Comparison of ENCODE assay signal across 21 cellular contexts in the genomic region with DNA sequence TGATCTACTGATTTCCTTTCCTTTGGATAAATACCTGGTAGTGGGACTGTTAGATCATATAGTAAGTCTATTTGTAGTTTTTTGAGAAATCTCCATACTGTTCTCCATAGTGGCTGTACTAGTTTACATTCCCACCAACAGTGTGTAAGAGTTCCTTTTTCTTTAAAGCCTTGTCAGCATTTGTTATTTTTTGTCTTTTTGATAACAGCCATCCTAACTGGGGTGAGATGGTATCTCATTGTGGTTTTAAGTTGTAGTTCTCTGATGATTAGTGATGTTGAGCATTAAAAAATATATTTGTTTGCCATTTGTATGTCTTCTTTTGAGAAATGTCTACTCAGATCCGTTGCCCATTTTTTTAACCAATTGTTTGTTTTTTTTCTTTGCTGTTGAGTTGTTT.
"Had no signal": no experiment of that assay in that cellular context is flagged by ENCODE, and none has a peak within 500 bp of the region (broad histone marks: within the 10 kb centered on the region; RNA-seq: fewer than 3 reads in every experiment).

No MANE protein-coding gene starts in this region.

- H3K4me3 Mint-ChIP-seq: activated CD4-positive, alpha-beta memory T cell treated with anti-CD3 and anti-CD28 coated beads for 36 hours; activated naive CD8-positive, alpha-beta T cell treated with anti-CD3 and anti-CD28 coated beads, Interleukin-2, amount 10 ng/mL, durations not matched to agents 7 days and 5 days; activated T-helper 17 cell treated with anti-CD3 and anti-CD28 coated beads, Interleukin-2, amount 50 U/mL, for 72 hours; memory B cell; stimulated activated effector memory CD8-positive, alpha-beta T cell treated with anti-CD3 and anti-CD28 coated beads, Interleukin-12 subunit alpha, Interleukin-12 subunit beta, amount 100 ng/mL, for 72 hours had no signal

- H3K27me3 ChIP-seq: heart left ventricle, stomach, suprapubic skin, tibial nerve, uterus had no signal

- FAIRE-seq: bronchial epithelial cell, keratinocyte, small intestine had no signal

- H3K27ac Mint-ChIP-seq: activated CD4-positive, alpha-beta memory T cell treated with anti-CD3 and anti-CD28 coated beads for 36 hours; activated naive CD8-positive, alpha-beta T cell treated with anti-CD3 and anti-CD28 coated beads, Interleukin-2, amount 10 ng/mL, durations not matched to agents 7 days and 5 days; activated T-helper 17 cell treated with anti-CD3 and anti-CD28 coated beads, Interleukin-2, amount 50 U/mL, for 72 hours; memory B cell; stimulated activated effector memory CD8-positive, alpha-beta T cell treated with anti-CD3 and anti-CD28 coated beads, Interleukin-12 subunit alpha, Interleukin-12 subunit beta, amount 100 ng/mL, for 72 hours had no signal

- H3K27ac ChIP-seq: heart left ventricle, stomach, suprapubic skin, tibial nerve, uterus had no signal

- H3K36me3 Mint-ChIP-seq: memory B cell had no signal

- H3K4me3 ChIP-seq: heart left ventricle, stomach, suprapubic skin, tibial nerve, uterus had no signal

- H3K27me3 Mint-ChIP-seq: activated CD4-positive, alpha-beta memory T cell treated with anti-CD3 and anti-CD28 coated beads for 36 hours; activated naive CD8-positive, alpha-beta T cell treated with anti-CD3 and anti-CD28 coated beads, Interleukin-2, amount 10 ng/mL, durations not matched to agents 7 days and 5 days; activated T-helper 17 cell treated with anti-CD3 and anti-CD28 coated beads, Interleukin-2, amount 50 U/mL, for 72 hours; memory B cell had no signal

- H3K4me1 ChIP-seq: stomach, suprapubic skin, tibial nerve, uterus had no signal

- ATAC-seq: activated T-helper 17 cell treated with anti-CD3 and anti-CD28 coated beads, Interleukin-2, amount 50 U/mL, for 72 hours; heart left ventricle; left colon; sciatic nerve; stimulated activated effector memory CD8-positive, alpha-beta T cell treated with anti-CD3 and anti-CD28 coated beads, Interleukin-12 subunit alpha, Interleukin-12 subunit beta, amount 100 ng/mL, for 72 hours had no signal

- H3K9me3 Mint-ChIP-seq: activated T-helper 17 cell treated with anti-CD3 and anti-CD28 coated beads, Interleukin-2, amount 50 U/mL, for 72 hours had no signal

- H3K9me3 ChIP-seq: stomach, suprapubic skin, uterus had no signal

- DNase-seq: activated CD4-positive, alpha-beta memory T cell treated with anti-CD3 and anti-CD28 coated beads for 36 hours; activated CD4-positive, alpha-beta T cell treated with anti-CD3 and anti-CD28 coated beads for 48 hours; activated naive CD4-positive, alpha-beta T cell; activated naive CD8-positive, alpha-beta T cell treated with anti-CD3 and anti-CD28 coated beads, Interleukin-2, amount 10 ng/mL, durations not matched to agents 7 days and 5 days; amygdala; cerebellar nuclear complex; cortex of kidney; heart left ventricle; left colon; small intestine; stimulated activated CD4-positive, alpha-beta T cell treated with anti-CD3 and anti-CD28 coated beads, Interleukin-2, amount 100 ng/mL, for 24 hours; stomach; uterus had no signal

- H3K36me3 ChIP-seq: uterus had no signal
